ENCODE assay signal across 26 cellular contexts in the genomic region with DNA sequence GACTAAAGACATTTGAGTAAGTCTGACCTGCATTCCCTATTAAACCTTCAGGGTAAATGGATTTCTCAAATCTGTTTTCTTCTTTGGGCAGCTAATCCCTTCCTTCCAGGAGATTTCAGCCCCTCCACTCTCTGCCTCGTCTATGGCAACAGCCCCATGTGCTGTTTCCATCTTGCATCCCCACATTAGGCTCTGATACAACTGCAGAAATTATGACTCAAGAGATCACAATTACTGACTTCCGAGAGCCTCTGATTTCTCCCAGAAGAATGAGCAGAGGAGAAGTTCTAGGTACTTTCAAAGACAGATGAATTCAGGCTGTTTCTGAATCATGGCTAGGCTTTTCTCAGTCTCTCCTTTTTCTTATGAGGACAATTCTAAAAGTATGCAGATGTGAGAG. TPM values are rescaled to one million over a fixed set of nuclear protein-coding genes. Genes with fewer than 3 reads are reported as not detected.
"Had no signal": no experiment of that assay in that cellular context is flagged by ENCODE, and none has a peak within 500 bp of the region (broad histone marks: within the 10 kb centered on the region; RNA-seq: fewer than 3 reads in every experiment).

No MANE protein-coding gene starts in this region.

- H3K4me3 ChIP-seq: gastrocnemius medialis, left lung, lung, neural progenitor cell, thoracic aorta had no signal

- DNase-seq: activated CD4-positive, alpha-beta memory T cell treated with anti-CD3 and anti-CD28 coated beads for 36 hours; activated CD4-positive, alpha-beta T cell treated with anti-CD3 and anti-CD28 coated beads, Interleukin-2, amount 10 ng/mL, durations not matched to agents 24 days and 14 days; activated CD8-positive, alpha-beta memory T cell treated with anti-CD3 and anti-CD28 coated beads, Interleukin-2, amount 50 U/mL, for 4 hours; activated gamma-delta T cell; activated naive CD4-positive, alpha-beta T cell treated with anti-CD3 and anti-CD28 coated beads, Interleukin-2, amount 10 ng/mL, durations not matched to agents 7 days and 5 days; activated naive CD8-positive, alpha-beta T cell treated with anti-CD3 and anti-CD28 coated beads, Interleukin-2, amount 10 ng/mL, durations not matched to agents 7 days and 5 days; activated T-cell treated with anti-CD3 and anti-CD28 coated beads, Interleukin-2, amount 50 U/mL, for 1 hour; amniotic stem cell; caudate nucleus; gastrocnemius medialis; glutamatergic neuron; left lung; mesendoderm; natural killer cell; occipital lobe; right cardiac atrium; stimulated activated CD4-positive, alpha-beta T cell treated with anti-CD3 and anti-CD28 coated beads, Interleukin-2, amount 100 ng/mL, for 48 hours; stimulated activated naive CD8-positive, alpha-beta T cell treated with anti-CD3 and anti-CD28 coated beads, Interleukin-15, Interleukin-2, amounts not matched to agents 100 U/mL and 50 U/mL, for 24 hours; T-helper 1 cell; trophoblast cell had no signal

- H3K27ac ChIP-seq: gastrocnemius medialis, left lung, neural progenitor cell, thoracic aorta, VCaP had no signal

- H3K9me3 ChIP-seq: gastrocnemius medialis, left lung, thoracic aorta had no signal

- ATAC-seq: activated CD4-positive, CD25-positive, alpha-beta regulatory T cell treated with anti-CD3 and anti-CD28 coated beads, Interleukin-2, amount 50 U/mL, for 24 hours; esophagus mucosa; gastrocnemius medialis; left lung; natural killer cell; right cardiac atrium; stimulated activated naive CD8-positive, alpha-beta T cell treated with anti-CD3 and anti-CD28 coated beads, Interleukin-15, Interleukin-2, amounts not matched to agents 100 U/mL and 50 U/mL, for 24 hours had no signal

- H2AFZ ChIP-seq: neural progenitor cell had no signal

- H3K27me3 ChIP-seq: gastrocnemius medialis, left lung, neural progenitor cell had no signal

- H3K9ac ChIP-seq: neural progenitor cell had no signal

- H3K36me3 ChIP-seq: gastrocnemius medialis, left lung, neural progenitor cell, thoracic aorta had no signal

- H3K4me1 ChIP-seq: left lung, neural progenitor cell had no signal

RNA-seq across cellular contexts. Expression of gene RAI2, which starts 38.7 kb away (rescaled TPM):
- total RNA-seq: activated naive CD8-positive, alpha-beta T cell treated with anti-CD3 and anti-CD28 coated beads, Interleukin-2, amount 10 ng/mL, durations not matched to agents 7 days and 5 days; natural killer cell had no signal
